Comparison of ENCODE assay signal across 1 cellular context in the genomic region with DNA sequence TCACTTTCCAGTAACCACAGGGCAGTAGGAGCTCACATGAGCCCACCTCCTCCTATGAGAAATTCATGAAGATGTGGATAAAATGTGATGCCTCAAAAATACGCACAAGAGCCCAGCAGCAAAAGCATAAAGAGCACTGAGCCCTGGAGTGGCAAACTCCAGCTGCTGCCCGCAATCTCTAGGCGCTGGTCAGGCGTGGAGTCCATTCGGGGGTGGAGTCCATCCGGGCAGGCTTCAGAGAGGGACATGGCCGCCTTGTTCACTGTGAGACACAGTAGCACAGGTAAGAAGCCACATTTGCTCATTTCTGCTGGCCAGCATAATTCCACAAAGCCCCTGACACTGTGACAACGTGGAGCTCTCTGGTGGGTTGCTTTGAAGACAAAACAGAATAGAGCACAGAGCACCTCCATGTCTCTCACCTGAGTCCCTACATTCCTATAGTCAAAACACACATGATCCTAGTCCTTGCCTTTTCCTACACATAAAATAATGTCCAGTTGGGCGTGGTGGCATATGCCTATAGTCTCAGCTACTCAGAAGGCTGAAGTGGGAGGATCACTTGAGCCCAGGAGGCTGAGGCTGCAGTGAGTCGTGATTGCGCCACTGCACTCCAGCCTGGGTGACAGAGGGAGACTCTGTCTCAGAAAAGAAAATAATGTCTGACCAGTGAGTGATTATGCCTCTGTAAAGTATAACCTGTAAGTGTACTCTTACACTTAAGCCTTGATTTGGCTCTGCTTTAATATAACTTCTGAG.
TF ChIP-seq lines count a peak whose summit lies in the region.

No MANE protein-coding gene starts in this region.

TF ChIP-seq in HepG2, 621 proteins besides CTCF, POLR2A, EP300 and RAD21:
- TF ChIP-seq, protein P1, sequence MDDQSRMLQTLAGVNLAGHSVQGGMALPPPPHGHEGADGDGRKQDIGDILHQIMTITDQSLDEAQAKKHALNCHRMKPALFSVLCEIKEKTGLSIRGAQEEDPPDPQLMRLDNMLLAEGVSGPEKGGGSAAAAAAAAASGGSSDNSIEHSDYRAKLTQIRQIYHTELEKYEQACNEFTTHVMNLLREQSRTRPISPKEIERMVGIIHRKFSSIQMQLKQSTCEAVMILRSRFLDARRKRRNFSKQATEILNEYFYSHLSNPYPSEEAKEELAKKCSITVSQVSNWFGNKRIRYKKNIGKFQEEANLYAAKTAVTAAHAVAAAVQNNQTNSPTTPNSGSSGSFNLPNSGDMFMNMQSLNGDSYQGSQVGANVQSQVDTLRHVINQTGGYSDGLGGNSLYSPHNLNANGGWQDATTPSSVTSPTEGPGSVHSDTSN (CRISPR knock-in tag; IDR thresholded peaks at IDR 0.05; ENCODE audit: borderline replicate concordance) = no peak
- TF ChIP-seq ZNF503 (CRISPR knock-in tag; IDR thresholded peaks at IDR 0.05) (no peak), DZIP1 (CRISPR knock-in tag; IDR thresholded peaks at IDR 0.05) (no peak), MIER2 (CRISPR knock-in tag; IDR thresholded peaks at IDR 0.05) (no peak)
- TF ChIP-seq, protein P2, sequence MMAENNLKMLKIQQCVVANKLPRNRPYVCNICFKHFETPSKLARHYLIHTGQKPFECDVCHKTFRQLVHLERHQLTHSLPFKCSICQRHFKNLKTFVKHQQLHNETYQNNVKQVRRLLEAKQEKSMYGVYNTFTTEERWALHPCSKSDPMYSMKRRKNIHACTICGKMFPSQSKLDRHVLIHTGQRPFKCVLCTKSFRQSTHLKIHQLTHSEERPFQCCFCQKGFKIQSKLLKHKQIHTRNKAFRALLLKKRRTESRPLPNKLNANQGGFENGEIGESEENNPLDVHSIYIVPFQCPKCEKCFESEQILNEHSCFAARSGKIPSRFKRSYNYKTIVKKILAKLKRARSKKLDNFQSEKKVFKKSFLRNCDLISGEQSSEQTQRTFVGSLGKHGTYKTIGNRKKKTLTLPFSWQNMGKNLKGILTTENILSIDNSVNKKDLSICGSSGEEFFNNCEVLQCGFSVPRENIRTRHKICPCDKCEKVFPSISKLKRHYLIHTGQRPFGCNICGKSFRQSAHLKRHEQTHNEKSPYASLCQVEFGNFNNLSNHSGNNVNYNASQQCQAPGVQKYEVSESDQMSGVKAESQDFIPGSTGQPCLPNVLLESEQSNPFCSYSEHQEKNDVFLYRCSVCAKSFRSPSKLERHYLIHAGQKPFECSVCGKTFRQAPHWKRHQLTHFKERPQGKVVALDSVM (CRISPR knock-in tag; IDR thresholded peaks at IDR 0.05) = peak; percentile 52; the same call in 1 of the 2 replicates
